Comparison of ENCODE assay signal across 10 cellular contexts in the genomic region with DNA sequence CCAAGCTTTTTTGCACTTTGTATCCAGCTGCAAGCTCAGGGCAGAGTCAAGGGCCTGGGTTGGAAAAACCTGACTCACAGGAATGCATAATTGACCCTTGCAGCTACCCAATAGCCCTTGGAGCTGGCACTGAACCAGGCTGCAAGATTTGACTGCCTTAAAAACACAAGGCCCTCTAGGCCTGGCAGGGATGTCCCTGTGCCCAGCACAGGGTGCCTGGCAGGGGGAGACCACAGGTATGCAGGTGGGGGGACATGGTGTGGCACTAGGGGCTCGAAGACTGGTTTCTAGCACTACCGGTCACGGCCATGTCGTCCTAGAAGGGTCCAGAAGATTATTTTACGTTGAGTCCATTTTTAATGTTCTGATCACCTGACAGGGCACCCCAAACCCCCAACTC. TPM values are rescaled to one million over a fixed set of nuclear protein-coding genes. Genes with fewer than 3 reads are reported as not detected.
DNase-seq lines count a peak whose midpoint lies in the region; ATAC-seq and TF ChIP-seq lines count a peak whose summit lies in the region.
"Had no signal": no experiment of that assay in that cellular context is flagged by ENCODE, and none has a peak within 500 bp of the region (broad histone marks: within the 10 kb centered on the region; RNA-seq: fewer than 3 reads in every experiment).

No MANE protein-coding gene starts in this region.

- H3K79me2 ChIP-seq in Karpas-422 (ENCODE audit: low read length), result no peaks in the 10 kb centered on the region

- TF ChIP-seq CTCF in AG10803 (conservative IDR thresholded peaks at IDR 0.05; ENCODE audit: low read length), result no peak
- TF ChIP-seq CTCF in dorsolateral prefrontal cortex (IDR thresholded peaks at IDR 0.05 in 54 of 56, conservative IDR thresholded peaks at IDR 0.05 in 2 of 56; ENCODE audit: low read depth in 1 of 56, partially characterized antibody in 56 of 56), result no peak

- H3K4me1 ChIP-seq in Karpas-422 (ENCODE audit: low read length), result peaks cover 12% of the 10 kb centered on the region

- H3K9me3 ChIP-seq in Karpas-422 (ENCODE audit: low read length), result no peaks in the 10 kb centered on the region

- H3K27me3 ChIP-seq in Karpas-422 (ENCODE audit: low read length) (no peaks in the 10 kb centered on the region), dorsolateral prefrontal cortex (no peaks in the 10 kb centered on the region)

- no peaks in the 10 kb centered on the region for H3K9me3 Mint-ChIP-seq in natural killer cell treated with Interleukin-12 subunit alpha and Interleukin-12 subunit beta and Interleukin-15 and Interleukin-18, amount 100 ng/mL, for 72 hours

- ATAC-seq in natural killer cell treated with Interleukin-12 subunit alpha and Interleukin-12 subunit beta and Interleukin-15 and Interleukin-18, amount 100 ng/mL, for 72 hours, result no peak

- peaks cover 8% of the 10 kb centered on the region for H3K36me3 Mint-ChIP-seq in natural killer cell treated with Interleukin-12 subunit alpha and Interleukin-12 subunit beta and Interleukin-15 and Interleukin-18, amount 100 ng/mL, for 72 hours

- no peaks in the 10 kb centered on the region for H3K9me2 ChIP-seq in Karpas-422 (replicated peaks; ENCODE audit: insufficient read depth, low read length)

- peaks cover 17 to 18% of the 10 kb centered on the region in 2 donors for H3K4me1 Mint-ChIP-seq in natural killer cell treated with Interleukin-12 subunit alpha and Interleukin-12 subunit beta and Interleukin-15 and Interleukin-18, amount 100 ng/mL, for 72 hours (ENCODE audit: low read depth in 2 of 2)

- intact Hi-C loops in dorsolateral prefrontal cortex (cut with DNase I), result no loop called here

- DNase-seq in AG10803 (ENCODE audit: low read depth) (peak; percentile 74), Karpas-422 (peak; percentile 49), dorsolateral prefrontal cortex (no peak), HK-2 (ENCODE audit: unreplicated experiment) (no peak), Kasumi-1 (lab: John Stamatoyannopoulos, UW) (no peak), NCI-H82 (lab: John Stamatoyannopoulos, UW) (no peak)
- peak; percentile 51 for DNase-seq in natural killer cell treated with Interleukin-12 subunit alpha and Interleukin-12 subunit beta and Interleukin-15 and Interleukin-18, amount 100 ng/mL, for 72 hours (ENCODE audit: low spot score)
- no peak for DNase-seq in stimulated activated CD4-positive, alpha-beta T cell treated with anti-CD3 and anti-CD28 coated beads, Interleukin-2, amount 100 ng/mL, for 48 hours
- DNase-seq: activated CD8-positive, alpha-beta memory T cell treated with anti-CD3 and anti-CD28 coated beads, Interleukin-2, amount 50 U/mL, for 48 hours had no signal

- no peak overlapping the region for H3K9ac ChIP-seq in Karpas-422 (ENCODE audit: low read length)

- H3K4me3 ChIP-seq in AG10803 (ENCODE audit: low read length) (no peak overlapping the region), Karpas-422 (ENCODE audit: low read length) (no peak overlapping the region), dorsolateral prefrontal cortex (no peak overlapping the region)

- no peak overlapping the region for H3K4me2 ChIP-seq in Karpas-422 (ENCODE audit: low read depth, low read length, poor library complexity, severe bottlenecking)

- H3K27ac ChIP-seq in Karpas-422 (ENCODE audit: low read length) (no peak overlapping the region), dorsolateral prefrontal cortex (peak overlapping the region in 46 of 59 donors; percentile 21 to 92 (median 66))

- no peak overlapping the region for H3K4me3 Mint-ChIP-seq in natural killer cell treated with Interleukin-12 subunit alpha and Interleukin-12 subunit beta and Interleukin-15 and Interleukin-18, amount 100 ng/mL, for 72 hours

- peak overlapping the region; percentile 58 to 81 for H3K27ac Mint-ChIP-seq in natural killer cell treated with Interleukin-12 subunit alpha and Interleukin-12 subunit beta and Interleukin-15 and Interleukin-18, amount 100 ng/mL, for 72 hours

- H3K27me3 Mint-ChIP-seq in natural killer cell treated with Interleukin-12 subunit alpha and Interleukin-12 subunit beta and Interleukin-15 and Interleukin-18, amount 100 ng/mL, for 72 hours, result no peaks in the 10 kb centered on the region

- H3K36me3 ChIP-seq in Karpas-422 (ENCODE audit: insufficient read depth, low read length), result peaks cover 7% of the 10 kb centered on the region; the same call in 1 of the 2 replicates

- no peak overlapping the region for H2AFZ ChIP-seq in Karpas-422 (ENCODE audit: low read length)

- peaks cover 6% of the 10 kb centered on the region; the same call in 1 of the 2 replicates for H4K20me1 ChIP-seq in Karpas-422 (ENCODE audit: insufficient read depth, low read depth, low read length)

RNA-seq across cellular contexts. Expression of gene SBF1, which starts 30.2 kb away (rescaled TPM):
- total RNA-seq in Karpas-422 (2014; rRNA removed; shearing (Covaris generic); ENCODE audit: low replicate concordance), result 33.5 and 91.5 TPM in 2 replicates
- 100 to 1,000 TPM; 163 to 302 (median 210) TPM for total RNA-seq in dorsolateral prefrontal cortex
- total RNA-seq in natural killer cell treated with Interleukin-12 subunit alpha and Interleukin-12 subunit beta and Interleukin-15 and Interleukin-18, amount 100 ng/mL, for 72 hours, result 100 to 1,000 TPM; 114 to 152 TPM

RNA-seq across cellular contexts. Expression of gene ADM2, which starts 36.7 kb away (rescaled TPM):
- 0.79 and 1.4 TPM in 2 replicates for total RNA-seq in Karpas-422 (2014; rRNA removed; shearing (Covaris generic); ENCODE audit: low replicate concordance)
- total RNA-seq in dorsolateral prefrontal cortex, result 1 to 10 TPM in 1 of 120 experiments, under 1 TPM in 16, not detected in 103; 0.11 to 1.2 (median 0.16) TPM
- total RNA-seq in natural killer cell treated with Interleukin-12 subunit alpha and Interleukin-12 subunit beta and Interleukin-15 and Interleukin-18, amount 100 ng/mL, for 72 hours, result 1 to 10 TPM; 2.6 to 6.7 TPM

RNA-seq across cellular contexts. Expression of gene MIOX, which starts 42.0 kb away (rescaled TPM):
- total RNA-seq in Karpas-422 (2014; rRNA removed; shearing (Covaris generic); ENCODE audit: low replicate concordance), result 0.93 and 3.9 TPM in 2 replicates
- total RNA-seq in dorsolateral prefrontal cortex, result under 1 TPM in 1 of 120 experiments, not detected in 119; 0.46 TPM
- under 1 TPM in 1 of 2 donors, not detected in 1; 0.45 TPM for total RNA-seq in natural killer cell treated with Interleukin-12 subunit alpha and Interleukin-12 subunit beta and Interleukin-15 and Interleukin-18, amount 100 ng/mL, for 72 hours
- total RNA-seq: mesenteric fat pad had no signal

Comparison
In these comparisons a context has a peak if more than half of its experiments do, and no peak if none do; other contexts are left out.
1. DNase-seq: peak in AG10803 (single experiment), Karpas-422 (single experiment) and natural killer cell treated with Interleukin-12 subunit alpha and Interleukin-12 subunit beta and Interleukin-15 and Interleukin-18, amount 100 ng/mL, for 72 hours (single experiment); none in dorsolateral prefrontal cortex (0 of 10), HK-2 (single experiment), stimulated activated CD4-positive, alpha-beta T cell treated with anti-CD3 and anti-CD28 coated beads, Interleukin-2, amount 100 ng/mL, for 48 hours (0 of 2), Kasumi-1 (0 of 2) and NCI-H82 (single experiment).